In genomic region chr12:110937104-110937641, GRCh38 we compare ENCODE assay signal across 8 cellular contexts. TPM values are rescaled to one million over a fixed set of nuclear protein-coding genes. Genes with fewer than 3 reads are reported as not detected.
DNase-seq lines count a peak whose midpoint lies in the region; ATAC-seq and TF ChIP-seq lines count a peak whose summit lies in the region.

No MANE protein-coding gene starts in this region.

- peaks cover 21% of the 10 kb centered on the region for H3K27me3 Mint-ChIP-seq in activated T-cell treated with anti-CD3 and anti-CD28 coated beads, Interleukin-2, amount 50 U/mL, for 24 hours
- peaks cover 4% of the 10 kb centered on the region for H3K27me3 Mint-ChIP-seq in neural progenitor cell (ENCODE audit: insufficient read depth, low read depth)

- no peaks in the 10 kb centered on the region for H3K9me3 Mint-ChIP-seq in activated T-cell treated with anti-CD3 and anti-CD28 coated beads, Interleukin-2, amount 50 U/mL, for 24 hours
- H3K9me3 Mint-ChIP-seq in neural progenitor cell = no peaks in the 10 kb centered on the region

- ATAC-seq in thoracic aorta (ENCODE audit: insufficient number of reproducible peaks, low FRiP score, low read depth) (no peak), HG03439 (IDR thresholded peaks at IDR 0.05; ENCODE audit: unreplicated experiment) (no peak)

- H3K4me3 Mint-ChIP-seq in activated T-cell treated with anti-CD3 and anti-CD28 coated beads, Interleukin-2, amount 50 U/mL, for 24 hours = no peak overlapping the region
- peak overlapping the region; percentile 37 for H3K4me3 Mint-ChIP-seq in neural progenitor cell

- DNase-seq in AG20443 (ENCODE audit: low spot score) (peak; percentile 85), HAP-1 (ENCODE audit: low spot score in 2 of 2) (peak; percentile 50 to 80), NOMO-1 treated with dmso at 0.1 percent for 144 hours (lab: John Stamatoyannopoulos, UW; ENCODE audit: unreplicated experiment) (peak; percentile 6), fibroblast of pulmonary artery (ENCODE audit: low read depth) (peak; percentile 53), neural progenitor cell (ENCODE audit: low spot score) (peak; percentile 81), thoracic aorta (ENCODE audit: low spot score) (no peak)
- DNase-seq in activated T-cell treated with anti-CD3 and anti-CD28 coated beads, Interleukin-2, amount 50 U/mL, for 24 hours = peak; percentile 77

- H3K27ac Mint-ChIP-seq in activated T-cell treated with anti-CD3 and anti-CD28 coated beads, Interleukin-2, amount 50 U/mL, for 24 hours = no peak overlapping the region
- no peak overlapping the region for H3K27ac Mint-ChIP-seq in neural progenitor cell

- H3K36me3 Mint-ChIP-seq in activated T-cell treated with anti-CD3 and anti-CD28 coated beads, Interleukin-2, amount 50 U/mL, for 24 hours (ENCODE audit: low read depth) = no peaks in the 10 kb centered on the region
- no peaks in the 10 kb centered on the region for H3K36me3 Mint-ChIP-seq in neural progenitor cell

- peaks cover 6% of the 10 kb centered on the region for H3K4me1 Mint-ChIP-seq in activated T-cell treated with anti-CD3 and anti-CD28 coated beads, Interleukin-2, amount 50 U/mL, for 24 hours (ENCODE audit: low read depth)
- H3K4me1 Mint-ChIP-seq in neural progenitor cell = peaks cover 7% of the 10 kb centered on the region

- no peaks in the 10 kb centered on the region for H4K20me1 ChIP-seq in neural progenitor cell (ENCODE audit: low read depth)

- no peak overlapping the region for H3K9ac ChIP-seq in neural progenitor cell

- no peaks in the 10 kb centered on the region for H3K36me3 ChIP-seq in HAP-1 (replicated peaks)
- H3K36me3 ChIP-seq in neural progenitor cell = no peaks in the 10 kb centered on the region
- H3K36me3 ChIP-seq in thoracic aorta = no peaks in the 10 kb centered on the region

- H3K4me2 ChIP-seq in neural progenitor cell = peak overlapping the region; percentile 66

- H2AFZ ChIP-seq in neural progenitor cell (replicated peaks) = peak overlapping the region; percentile 44

- no peaks in the 10 kb centered on the region for H3K79me2 ChIP-seq in neural progenitor cell (ENCODE audit: low read depth)

- no peaks in the 10 kb centered on the region for H3K9me3 ChIP-seq in HAP-1
- H3K9me3 ChIP-seq in neural progenitor cell (ENCODE audit: low read depth) = no peaks in the 10 kb centered on the region
- no peaks in the 10 kb centered on the region for H3K9me3 ChIP-seq in thoracic aorta

- no peak overlapping the region for H3K27ac ChIP-seq in neural progenitor cell
- no peak overlapping the region for H3K27ac ChIP-seq in thoracic aorta

- H3F3A ChIP-seq in neural progenitor cell (ENCODE audit: low read depth) = peaks cover 27% of the 10 kb centered on the region

- TF ChIP-seq CTCF in fibroblast of pulmonary artery (IDR thresholded peaks at IDR 0.05; ENCODE audit: low read length, missing control alignments) (peak; percentile 93), neural progenitor cell (IDR thresholded peaks at IDR 0.05) (peak; percentile 99), thoracic aorta (IDR thresholded peaks at IDR 0.05) (peak; percentile 87)

- in situ Hi-C loops in HAP-1 (cut with MboI; ENCODE audit: low sequenced_read_pairs) = loop anchor here (10.0 kb wide), 1 partner anchor 358 kb away; no protein-coding TSS in a partner anchor

- H3K27me3 ChIP-seq in HAP-1 (ENCODE audit: low read depth) = no peaks in the 10 kb centered on the region
- peaks cover 36% of the 10 kb centered on the region for H3K27me3 ChIP-seq in neural progenitor cell
- no peaks in the 10 kb centered on the region for H3K27me3 ChIP-seq in thoracic aorta (replicated peaks; ENCODE audit: insufficient read depth)

- H3K4me1 ChIP-seq in HAP-1 = no peaks in the 10 kb centered on the region
- peaks cover 9% of the 10 kb centered on the region for H3K4me1 ChIP-seq in neural progenitor cell
- no peaks in the 10 kb centered on the region for H3K4me1 ChIP-seq in thoracic aorta (ENCODE audit: control insufficient read depth in 1 of 2, low read depth in 2 of 2)

- H3K4me3 ChIP-seq in HAP-1 = no peak overlapping the region
- H3K4me3 ChIP-seq in fibroblast of pulmonary artery (replicated peaks; ENCODE audit: low read depth, low read length) = no peak overlapping the region
- peak overlapping the region; percentile 36 for H3K4me3 ChIP-seq in neural progenitor cell
- H3K4me3 ChIP-seq in thoracic aorta = no peak overlapping the region

RNA-seq across cellular contexts. Expression of gene MYL2, which starts 16.8 kb away (rescaled TPM):
- total RNA-seq in neural progenitor cell (ENCODE audit: low replicate concordance) (not detected in 2 replicates), thoracic aorta (1 to 10 TPM in 1 of 2 donors, under 1 TPM in 1; 0.81 to 1.9 TPM)
